Comparison of ENCODE assay signal across 17 cellular contexts in the genomic region with DNA sequence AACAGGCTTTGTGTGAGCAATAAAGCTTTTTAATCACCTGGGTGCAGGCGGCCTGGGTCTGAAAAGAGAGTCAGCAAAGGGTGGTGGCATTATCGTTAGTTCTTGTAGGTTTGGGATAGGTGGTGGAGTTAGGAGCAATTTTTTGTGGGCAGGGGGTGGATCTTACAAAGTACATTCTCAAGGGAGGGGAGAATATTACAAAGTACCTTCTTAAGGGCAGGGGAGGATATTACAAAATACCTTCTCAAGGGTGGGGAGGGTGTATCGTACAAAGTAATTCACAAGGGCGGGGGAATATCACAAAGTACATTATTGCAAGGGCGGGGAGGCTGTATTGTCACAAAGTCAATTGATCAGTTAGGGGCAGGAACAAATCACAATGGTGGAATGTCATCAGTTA. TPM values are rescaled to one million over a fixed set of nuclear protein-coding genes. Genes with fewer than 3 reads are reported as not detected.
"Had no signal": no experiment of that assay in that cellular context is flagged by ENCODE, and none has a peak within 500 bp of the region (broad histone marks: within the 10 kb centered on the region; RNA-seq: fewer than 3 reads in every experiment).

No MANE protein-coding gene starts in this region.

RNA-seq across cellular contexts. Expression of a gene that starts 10.2 kb away (rescaled TPM):
- total RNA-seq: hepatocyte, left colon, left lobe of liver, liver, mesenteric fat pad, mononuclear cell had no signal
- polyA plus RNA-seq: hepatocyte; immature natural killer cell; liver; naive thymus-derived CD4-positive, alpha-beta T cell had no signal

RNA-seq across cellular contexts. Expression of a gene that starts 21.9 kb away (rescaled TPM):
- total RNA-seq: mononuclear cell; naive thymus-derived CD4-positive, alpha-beta T cell had no signal
- polyA plus RNA-seq: immature natural killer cell; naive thymus-derived CD4-positive, alpha-beta T cell had no signal

RNA-seq across cellular contexts. Expression of a gene that starts 27.2 kb away (rescaled TPM):
- total RNA-seq: kidney epithelial cell; left colon; left lung; lower lobe of right lung; lung microvascular endothelial cell; mammary epithelial cell; mesenteric fat pad; mesothelial cell of epicardium; mononuclear cell; mucosa of descending colon; naive thymus-derived CD4-positive, alpha-beta T cell had no signal
- polyA plus RNA-seq: hepatocyte; immature natural killer cell; keratinocyte; lung; naive thymus-derived CD4-positive, alpha-beta T cell had no signal
